ENCODE assay signal across 11 cellular contexts in genomic region chr11:15969701-15970329, GRCh38.
DNase-seq lines count a peak whose midpoint lies in the region; ATAC-seq and TF ChIP-seq lines count a peak whose summit lies in the region.
"Had no signal": no experiment of that assay in that cellular context is flagged by ENCODE, and none has a peak within 500 bp of the region (broad histone marks: within the 10 kb centered on the region; RNA-seq: fewer than 3 reads in every experiment).

No MANE protein-coding gene starts in this region.

- H3K9me3 ChIP-seq in prostate gland: no peaks in the 10 kb centered on the region
- peaks cover under 1% of the 10 kb centered on the region for H3K9me3 ChIP-seq in trophoblast cell (ENCODE audit: insufficient read depth, low read depth, low read length)
- H3K9me3 ChIP-seq: lower lobe of right lung had no signal

- no peaks in the 10 kb centered on the region for H3K36me3 ChIP-seq in prostate gland
- H3K36me3 ChIP-seq in trophoblast cell (ENCODE audit: control insufficient read depth in 1 of 2, insufficient read depth in 2 of 2, low read length in 2 of 2): no peaks in the 10 kb centered on the region
- H3K36me3 ChIP-seq: lower lobe of right lung had no signal

- no peak overlapping the region for H4K8ac ChIP-seq in trophoblast cell (ENCODE audit: low read depth, low read length)

- WGBS in prostate gland: 43% methylated on average over 6 of the region's 6 CpGs
- WGBS in trophoblast cell (ENCODE audit: extremely low coverage, insufficient coverage, insufficient read length): no CpG with 5 or more reads among the region's 6 CpGs

- peak; percentile 64 for DNase-seq in GM04504 (ENCODE audit: low read depth)
- DNase-seq in prostate gland (ENCODE audit: low spot score): no peak
- DNase-seq in trophoblast cell: no peak
- DNase-seq in activated CD4-positive, alpha-beta memory T cell treated with anti-CD3 and anti-CD28 coated beads for 36 hours: no peak
- no peak for DNase-seq in activated T-helper 1 cell treated with anti-CD3 and anti-CD28 coated beads, Interleukin-12 subunit alpha, Interleukin-12 subunit beta, Interleukin-2, Interleukin-4 antibody, amounts not matched to agents 30 ng/mL and 10 ng/mL and 1 ng/mL, durations not matched to agents 14 hours and 24 hours and 36 hours (ENCODE audit: low spot score)
- DNase-seq in activated CD4-positive, alpha-beta T cell treated with anti-CD3 and anti-CD28 coated beads for 4 hours: no peak
- DNase-seq: lower lobe of right lung, NCI-H2029 treated with DMSO at 0.1 percent for 48 hours had no signal

- no peak overlapping the region for H3K23ac ChIP-seq in trophoblast cell (ENCODE audit: low read length)

- H3K4me3 Mint-ChIP-seq in activated CD4-positive, alpha-beta memory T cell treated with anti-CD3 and anti-CD28 coated beads for 36 hours: no peak overlapping the region
- H3K4me3 Mint-ChIP-seq in activated T-helper 1 cell treated with anti-CD3 and anti-CD28 coated beads, Interleukin-12 subunit alpha, Interleukin-12 subunit beta, Interleukin-2, Interleukin-4 antibody, amounts not matched to agents 30 ng/mL and 10 ng/mL and 1 ng/mL, durations not matched to agents 14 hours and 24 hours and 36 hours: no peak overlapping the region
- H3K4me3 Mint-ChIP-seq: stimulated activated effector memory CD8-positive, alpha-beta T cell treated with anti-CD3 and anti-CD28 coated beads, Interleukin-12 subunit alpha, Interleukin-12 subunit beta, amount 100 ng/mL, for 72 hours had no signal

- POLR2A ChIA-PET in activated CD4-positive, alpha-beta memory T cell treated with anti-CD3 and anti-CD28 coated beads for 36 hours (lab: Charles Lee): no interaction called here

- H3K27ac ChIP-seq in cingulate gyrus (ENCODE audit: low read depth, low read length) (peak overlapping the region; percentile 26), prostate gland (peak overlapping the region; percentile 0 to 25), trophoblast cell (ENCODE audit: low read depth, low read length) (no peak overlapping the region)

- H3K4me1 Mint-ChIP-seq in activated CD4-positive, alpha-beta memory T cell treated with anti-CD3 and anti-CD28 coated beads for 36 hours (ENCODE audit: low read depth): no peaks in the 10 kb centered on the region
- no peaks in the 10 kb centered on the region for H3K4me1 Mint-ChIP-seq in activated T-helper 1 cell treated with anti-CD3 and anti-CD28 coated beads, Interleukin-12 subunit alpha, Interleukin-12 subunit beta, Interleukin-2, Interleukin-4 antibody, amounts not matched to agents 30 ng/mL and 10 ng/mL and 1 ng/mL, durations not matched to agents 14 hours and 24 hours and 36 hours (ENCODE audit: low read depth)
- H3K4me1 Mint-ChIP-seq: stimulated activated effector memory CD8-positive, alpha-beta T cell treated with anti-CD3 and anti-CD28 coated beads, Interleukin-12 subunit alpha, Interleukin-12 subunit beta, amount 100 ng/mL, for 72 hours had no signal

- H3K27me3 ChIP-seq in prostate gland (replicated peaks; ENCODE audit: insufficient read depth): no peaks in the 10 kb centered on the region
- H3K27me3 ChIP-seq in trophoblast cell (ENCODE audit: insufficient read depth, low read length): no peaks in the 10 kb centered on the region

- no peaks in the 10 kb centered on the region for H3K27me3 Mint-ChIP-seq in activated CD4-positive, alpha-beta memory T cell treated with anti-CD3 and anti-CD28 coated beads for 36 hours
- H3K27me3 Mint-ChIP-seq in activated T-helper 1 cell treated with anti-CD3 and anti-CD28 coated beads, Interleukin-12 subunit alpha, Interleukin-12 subunit beta, Interleukin-2, Interleukin-4 antibody, amounts not matched to agents 30 ng/mL and 10 ng/mL and 1 ng/mL, durations not matched to agents 14 hours and 24 hours and 36 hours (ENCODE audit: insufficient read depth): no peaks in the 10 kb centered on the region

- H3K4ac ChIP-seq in trophoblast cell (ENCODE audit: low read depth, low read length): no peak overlapping the region

- peaks cover 14% of the 10 kb centered on the region for H3K4me1 ChIP-seq in prostate gland (replicated peaks)
- peaks cover 0 to 6% of the 10 kb centered on the region in 2 experiments for H3K4me1 ChIP-seq in trophoblast cell (ENCODE audit: control insufficient read depth in 1 of 2, insufficient read depth in 2 of 2, low read length in 2 of 2)

- H3K4me3 ChIP-seq in prostate gland (no peak overlapping the region), trophoblast cell (ENCODE audit: low read depth, low read length) (no peak overlapping the region)
- H3K4me3 ChIP-seq: lower lobe of right lung had no signal

- no peak overlapping the region for H2AK5ac ChIP-seq in trophoblast cell (ENCODE audit: low read length)

- H3K9ac ChIP-seq in trophoblast cell (ENCODE audit: low read length): no peak overlapping the region

- no peak overlapping the region for H3K18ac ChIP-seq in trophoblast cell (ENCODE audit: low read length)

- no peaks in the 10 kb centered on the region for H3K79me2 ChIP-seq in trophoblast cell (ENCODE audit: control insufficient read depth, insufficient read depth, low read length, poor library complexity)

- no peak for TF ChIP-seq POLR2A in prostate gland (IDR thresholded peaks at IDR 0.05)

- no peaks in the 10 kb centered on the region for H3K9me3 Mint-ChIP-seq in activated CD4-positive, alpha-beta memory T cell treated with anti-CD3 and anti-CD28 coated beads for 36 hours
- no peaks in the 10 kb centered on the region for H3K9me3 Mint-ChIP-seq in activated T-helper 1 cell treated with anti-CD3 and anti-CD28 coated beads, Interleukin-12 subunit alpha, Interleukin-12 subunit beta, Interleukin-2, Interleukin-4 antibody, amounts not matched to agents 30 ng/mL and 10 ng/mL and 1 ng/mL, durations not matched to agents 14 hours and 24 hours and 36 hours

- H4K12ac ChIP-seq in trophoblast cell (ENCODE audit: low read depth, low read length): no peak overlapping the region

- ATAC-seq in HG03342 (IDR thresholded peaks at IDR 0.05; ENCODE audit: unreplicated experiment): peak; percentile 59
- ATAC-seq: stimulated activated effector memory CD8-positive, alpha-beta T cell treated with anti-CD3 and anti-CD28 coated beads, Interleukin-12 subunit alpha, Interleukin-12 subunit beta, amount 100 ng/mL, for 72 hours had no signal

- no peak overlapping the region for H3K14ac ChIP-seq in trophoblast cell (ENCODE audit: low read length)

- H3K79me1 ChIP-seq in trophoblast cell (ENCODE audit: low read length): no peaks in the 10 kb centered on the region

- H3K27ac Mint-ChIP-seq in activated CD4-positive, alpha-beta memory T cell treated with anti-CD3 and anti-CD28 coated beads for 36 hours: no peak overlapping the region
- no peak overlapping the region for H3K27ac Mint-ChIP-seq in activated T-helper 1 cell treated with anti-CD3 and anti-CD28 coated beads, Interleukin-12 subunit alpha, Interleukin-12 subunit beta, Interleukin-2, Interleukin-4 antibody, amounts not matched to agents 30 ng/mL and 10 ng/mL and 1 ng/mL, durations not matched to agents 14 hours and 24 hours and 36 hours
- H3K27ac Mint-ChIP-seq: stimulated activated effector memory CD8-positive, alpha-beta T cell treated with anti-CD3 and anti-CD28 coated beads, Interleukin-12 subunit alpha, Interleukin-12 subunit beta, amount 100 ng/mL, for 72 hours had no signal

- H2BK120ac ChIP-seq in trophoblast cell (ENCODE audit: insufficient read depth, low read length, poor library complexity): no peak overlapping the region

- H3K36me3 Mint-ChIP-seq in activated CD4-positive, alpha-beta memory T cell treated with anti-CD3 and anti-CD28 coated beads for 36 hours: no peaks in the 10 kb centered on the region
- no peaks in the 10 kb centered on the region for H3K36me3 Mint-ChIP-seq in activated T-helper 1 cell treated with anti-CD3 and anti-CD28 coated beads, Interleukin-12 subunit alpha, Interleukin-12 subunit beta, Interleukin-2, Interleukin-4 antibody, amounts not matched to agents 30 ng/mL and 10 ng/mL and 1 ng/mL, durations not matched to agents 14 hours and 24 hours and 36 hours (ENCODE audit: low read depth)
- H3K36me3 Mint-ChIP-seq: stimulated activated effector memory CD8-positive, alpha-beta T cell treated with anti-CD3 and anti-CD28 coated beads, Interleukin-12 subunit alpha, Interleukin-12 subunit beta, amount 100 ng/mL, for 72 hours had no signal

- TF ChIP-seq CTCF in prostate gland (IDR thresholded peaks at IDR 0.05): no peak

- H3K4me2 ChIP-seq in trophoblast cell (ENCODE audit: low read length): no peak overlapping the region

- no peak overlapping the region for H2BK12ac ChIP-seq in trophoblast cell (ENCODE audit: low read length)

- intact Hi-C loops in prostate gland (cut with DNase I): no loop called here
- intact Hi-C loops in activated CD4-positive, alpha-beta memory T cell treated with anti-CD3 and anti-CD28 coated beads for 36 hours (cut with micrococcal nuclease): no loop called here
- intact Hi-C loops in activated T-helper 1 cell treated with anti-CD3 and anti-CD28 coated beads, Interleukin-12 subunit alpha, Interleukin-12 subunit beta, Interleukin-2, Interleukin-4 antibody, amounts not matched to agents 30 ng/mL and 10 ng/mL and 1 ng/mL, durations not matched to agents 14 hours and 24 hours and 36 hours (cut with micrococcal nuclease): no loop called here

- H2BK5ac ChIP-seq in trophoblast cell (ENCODE audit: low read depth, low read length, poor library complexity): no peak overlapping the region

- CTCF ChIA-PET in activated CD4-positive, alpha-beta memory T cell treated with anti-CD3 and anti-CD28 coated beads for 36 hours (lab: Charles Lee): no interaction called here

- H2AFZ ChIP-seq in trophoblast cell (ENCODE audit: insufficient read depth, low read length, poor library complexity): no peak overlapping the region

- no peak overlapping the region for H4K91ac ChIP-seq in trophoblast cell (ENCODE audit: low read depth, low read length)
